In genomic region chr1:154183045-154183968, GRCh38 we compare ENCODE assay signal across 8 cellular contexts. TPM values are rescaled to one million over a fixed set of nuclear protein-coding genes. Genes with fewer than 3 reads are reported as not detected.
A peak's percentile ranks its signal among the peaks of the same experiment; 100 is the strongest.
DNase-seq lines count a peak whose midpoint lies in the region; ATAC-seq and TF ChIP-seq lines count a peak whose summit lies in the region.

No MANE protein-coding gene starts in this region.

- no peaks in the 10 kb centered on the region for H3K9me3 ChIP-seq in PC-3 (ENCODE audit: low read length)
- no peaks in the 10 kb centered on the region for H3K9me3 ChIP-seq in mucosa of rectum (ENCODE audit: control insufficient read depth in 2 of 2, low read length in 2 of 2)

- intact Hi-C loops in PC-3 (cut with micrococcal nuclease) = no loop called here

- H3K36me3 Mint-ChIP-seq in activated T-cell treated with anti-CD3 and anti-CD28 coated beads, Interleukin-2, amount 50 U/mL, for 24 hours (ENCODE audit: low read depth) = peaks cover 50% of the 10 kb centered on the region

- H3K9me3 Mint-ChIP-seq in activated T-cell treated with anti-CD3 and anti-CD28 coated beads, Interleukin-2, amount 50 U/mL, for 24 hours = no peaks in the 10 kb centered on the region

- H4K20me1 ChIP-seq in PC-3 (ENCODE audit: low read length) = peaks cover 38% of the 10 kb centered on the region

- TF ChIP-seq CTCF in PC-3 (conservative IDR thresholded peaks at IDR 0.05; ENCODE audit: low read depth, low read length) = no peak

- peak overlapping the region; percentile 98 for H3K4me3 Mint-ChIP-seq in activated T-cell treated with anti-CD3 and anti-CD28 coated beads, Interleukin-2, amount 50 U/mL, for 24 hours

- H3K36me3 ChIP-seq in PC-3 (ENCODE audit: low read depth, low read length) (peaks cover 19% of the 10 kb centered on the region), mucosa of rectum (ENCODE audit: control insufficient read depth in 2 of 2, insufficient read depth in 2 of 2, low read length in 2 of 2) (peaks cover 0 to 7% of the 10 kb centered on the region in 2 donors)

- DNase-seq in DMS153 (lab: John Stamatoyannopoulos, UW) (peak; percentile 99), PC-3 (peak; percentile 99), erythroblast (lab: John Stamatoyannopoulos, UW) (peak; percentile 95 to 97)
- peak; percentile 90 for DNase-seq in Jurkat, Clone E6-1 (ENCODE audit: low read depth, low spot score)
- peak; percentile 98 for DNase-seq in activated T-cell treated with anti-CD3 and anti-CD28 coated beads, Interleukin-2, amount 50 U/mL, for 24 hours
- DNase-seq in stimulated activated CD8-positive, alpha-beta memory T cell treated with anti-CD3 and anti-CD28 coated beads, Interleukin-4, amount 100 ng/mL, for 4 hours (ENCODE audit: low read depth in 2 of 2, low spot score in 1 of 2) = peak; percentile 87 to 89

- peak overlapping the region; percentile 83 for H3K27ac ChIP-seq in PC-3 (ENCODE audit: low read length)
- H3K27ac ChIP-seq in mucosa of rectum (ENCODE audit: low read depth in 2 of 2, low read length in 2 of 2) = peak overlapping the region; percentile 91 to 99

- BruUV-seq in PC-3 (replicated peaks; lab: Mats Ljungman, UMichigan) = TSS peak; percentile 96

- CTCF ChIA-PET in PC-3 (lab: Charles Lee) = interaction anchor here (0.6 kb wide), 1 partner anchor 89 kb away, joined by 12 read pairs; no protein-coding TSS in a partner anchor

- H3K27ac Mint-ChIP-seq in activated T-cell treated with anti-CD3 and anti-CD28 coated beads, Interleukin-2, amount 50 U/mL, for 24 hours = peak overlapping the region; percentile 99

- peak; percentile 99 for TF ChIP-seq POLR2A in erythroblast (IDR thresholded peaks at IDR 0.05; ENCODE audit: low read length)

- H3K79me2 ChIP-seq in PC-3 (ENCODE audit: low read length) = peaks cover 46% of the 10 kb centered on the region

- H3K4me1 ChIP-seq in PC-3 (ENCODE audit: insufficient read depth, low read length) (peaks cover 34% of the 10 kb centered on the region), mucosa of rectum (ENCODE audit: control insufficient read depth in 2 of 2, insufficient read depth in 2 of 2, low read length in 2 of 2) (peaks cover 38 to 39% of the 10 kb centered on the region in 2 donors)

- H2AFZ ChIP-seq in PC-3 (ENCODE audit: low read length) = peak overlapping the region; percentile 75

- H3K4me3 ChIP-seq in Jurkat, Clone E6-1 (ENCODE audit: low read length) = peak overlapping the region; percentile 98
- H3K4me3 ChIP-seq in PC-3 (ENCODE audit: low read length) (peak overlapping the region; percentile 80), mucosa of rectum (ENCODE audit: low read length in 2 of 2) (peak overlapping the region; percentile 94 to 98)

- ATAC-seq in GM21576 (IDR thresholded peaks at IDR 0.05; ENCODE audit: unreplicated experiment) = peak; percentile 70
- peak; percentile 95 for ATAC-seq in PC-3

- H3F3A ChIP-seq in PC-3 (ENCODE audit: low read length, unreplicated experiment) = no peaks in the 10 kb centered on the region

- POLR2A ChIA-PET in PC-3 (lab: Charles Lee; ENCODE audit: unreplicated experiment) = interaction anchor here (0.6 kb wide), 1 partner anchor 37 kb away, joined by 3 read pairs; no protein-coding TSS in a partner anchor

- H3K4me1 Mint-ChIP-seq in activated T-cell treated with anti-CD3 and anti-CD28 coated beads, Interleukin-2, amount 50 U/mL, for 24 hours (ENCODE audit: low read depth) = peaks cover 44% of the 10 kb centered on the region

- H3K9ac ChIP-seq in PC-3 (ENCODE audit: low read length) (peak overlapping the region; percentile 93), mucosa of rectum (ENCODE audit: low read depth in 1 of 2, low read length in 2 of 2) (peak overlapping the region; percentile 89 to 98)

- H3K9me2 ChIP-seq in PC-3 (replicated peaks; ENCODE audit: low read length) = no peaks in the 10 kb centered on the region

- no peaks in the 10 kb centered on the region for H3K27me3 ChIP-seq in PC-3 (ENCODE audit: low read length)
- H3K27me3 ChIP-seq in mucosa of rectum (ENCODE audit: control insufficient read depth in 2 of 2, insufficient read depth in 2 of 2, low read length in 2 of 2) = no peaks in the 10 kb centered on the region

- no peaks in the 10 kb centered on the region for H3K27me3 Mint-ChIP-seq in activated T-cell treated with anti-CD3 and anti-CD28 coated beads, Interleukin-2, amount 50 U/mL, for 24 hours

- peak overlapping the region; percentile 90 for H3K4me2 ChIP-seq in PC-3 (ENCODE audit: low read length)

RNA-seq across cellular contexts. Expression of gene TPM3, which starts 8.6 kb away (rescaled TPM):
- polyA plus RNA-seq in Jurkat, Clone E6-1 (2012; ENCODE audit: insufficient read depth, insufficient read length) = 474 TPM
- total RNA-seq in PC-3 (2014; rRNA removed) = 428 and 524 TPM in 2 replicates

RNA-seq across cellular contexts. Expression of gene CFAP141, which starts 22.8 kb away (rescaled TPM):
- not detected for polyA plus RNA-seq in Jurkat, Clone E6-1 (2012; ENCODE audit: insufficient read depth, insufficient read length)
- total RNA-seq in PC-3 (2014; rRNA removed) = not detected in 2 replicates

RNA-seq across cellular contexts. Expression of gene NUP210L, which starts 28.4 kb away (rescaled TPM):
- not detected for polyA plus RNA-seq in Jurkat, Clone E6-1 (2012; ENCODE audit: insufficient read depth, insufficient read length)
- total RNA-seq in PC-3 (2014; rRNA removed) = 0.04 TPM in 1 of 2 replicates, not detected in the other

RNA-seq across cellular contexts. Expression of gene UBAP2L, which starts 37.4 kb away (rescaled TPM):
- polyA plus RNA-seq in Jurkat, Clone E6-1 (2012; ENCODE audit: insufficient read depth, insufficient read length) = 187 TPM
- total RNA-seq in PC-3 (2014; rRNA removed) = 128 and 193 TPM in 2 replicates

Comparison
In these comparisons a context has a peak if more than half of its experiments do, and no peak if none do; other contexts are left out.
1. Peak in every context shown above with its lines: DNase-seq, ATAC-seq, H3K4me3 ChIP-seq and H3K27ac ChIP-seq.